1 cellular context compared by ENCODE assay signal in the genomic region with DNA sequence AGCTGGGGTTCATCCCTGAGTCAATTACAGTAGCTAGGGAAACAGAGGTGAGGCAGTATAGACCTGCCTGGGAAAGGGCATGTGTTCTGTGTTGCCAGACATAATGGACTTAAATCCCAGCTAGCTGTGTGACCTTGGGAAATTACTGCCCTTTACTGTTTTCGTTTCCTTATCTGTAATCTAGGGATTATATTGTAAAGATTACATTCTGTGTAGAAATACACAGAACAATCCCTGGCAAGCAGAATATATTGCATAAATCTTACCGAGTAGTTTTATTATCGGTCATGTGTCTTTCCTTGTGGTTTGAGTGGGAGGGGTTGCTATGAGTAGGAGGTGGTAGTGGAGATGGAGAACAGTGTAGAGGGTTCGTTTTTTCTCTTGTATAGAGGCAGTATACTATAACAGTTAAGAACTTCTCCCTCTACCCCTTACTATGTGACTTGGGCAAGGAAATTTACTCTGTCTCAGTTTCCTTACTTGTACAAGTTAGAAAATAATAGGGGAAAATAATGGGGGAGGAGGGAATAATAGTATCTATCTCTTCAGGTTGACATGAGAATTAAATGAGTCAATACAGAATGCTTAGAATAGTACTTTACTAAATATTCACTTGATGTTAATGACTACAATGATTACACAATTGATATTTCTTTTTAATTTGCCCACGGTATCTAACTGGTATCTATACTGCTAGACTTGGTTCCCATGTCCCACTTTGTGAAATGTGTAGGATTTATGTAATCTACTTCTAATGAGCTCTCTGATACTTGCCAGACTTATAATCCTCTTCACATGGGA.
TF ChIP-seq lines count a peak whose summit lies in the region.

No MANE protein-coding gene starts in this region.

TF ChIP-seq in GM12878, 131 proteins besides CTCF, POLR2A, EP300 and RAD21 (continued from another document):
- TF ChIP-seq, protein P1, sequence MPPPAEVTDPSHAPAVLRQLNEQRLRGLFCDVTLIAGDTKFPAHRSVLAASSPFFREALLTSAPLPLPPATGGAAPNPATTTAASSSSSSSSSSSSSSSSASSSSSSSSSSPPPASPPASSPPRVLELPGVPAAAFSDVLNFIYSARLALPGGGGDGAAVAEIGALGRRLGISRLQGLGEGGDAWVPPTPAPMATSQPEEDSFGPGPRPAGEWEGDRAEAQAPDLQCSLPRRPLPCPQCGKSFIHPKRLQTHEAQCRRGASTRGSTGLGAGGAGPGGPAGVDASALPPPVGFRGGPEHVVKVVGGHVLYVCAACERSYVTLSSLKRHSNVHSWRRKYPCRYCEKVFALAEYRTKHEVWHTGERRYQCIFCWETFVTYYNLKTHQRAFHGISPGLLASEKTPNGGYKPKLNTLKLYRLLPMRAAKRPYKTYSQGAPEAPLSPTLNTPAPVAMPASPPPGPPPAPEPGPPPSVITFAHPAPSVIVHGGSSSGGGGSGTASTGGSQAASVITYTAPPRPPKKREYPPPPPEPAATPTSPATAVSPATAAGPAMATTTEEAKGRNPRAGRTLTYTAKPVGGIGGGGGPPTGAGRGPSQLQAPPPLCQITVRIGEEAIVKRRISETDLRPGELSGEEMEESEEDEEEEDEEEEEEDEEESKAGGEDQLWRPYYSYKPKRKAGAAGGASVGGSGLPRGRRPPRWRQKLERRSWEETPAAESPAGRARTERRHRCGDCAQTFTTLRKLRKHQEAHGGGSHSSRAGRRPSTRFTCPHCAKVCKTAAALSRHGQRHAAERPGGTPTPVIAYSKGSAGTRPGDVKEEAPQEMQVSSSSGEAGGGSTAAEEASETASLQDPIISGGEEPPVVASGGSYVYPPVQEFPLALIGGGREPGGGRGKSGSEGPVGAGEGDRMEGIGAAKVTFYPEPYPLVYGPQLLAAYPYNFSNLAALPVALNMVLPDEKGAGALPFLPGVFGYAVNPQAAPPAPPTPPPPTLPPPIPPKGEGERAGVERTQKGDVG (CRISPR knock-in tag; IDR thresholded peaks at IDR 0.05): no peak
- TF ChIP-seq FOXM1 (IDR thresholded peaks at IDR 0.05; ENCODE audit: low read depth, low read length): peak; percentile 25; the same call in 1 of the 2 replicates
- peak; percentile 75 for TF ChIP-seq JUNB (IDR thresholded peaks at IDR 0.05)
- TF ChIP-seq HDAC6 (IDR thresholded peaks at IDR 0.05; ENCODE audit: unreplicated experiment): no peak
- no peak for TF ChIP-seq SRF (IDR thresholded peaks at IDR 0.05; ENCODE audit: low read depth in 2 of 2, low read length in 2 of 2)
- TF ChIP-seq RB1 (IDR thresholded peaks at IDR 0.05; ENCODE audit: borderline replicate concordance): no peak
- TF ChIP-seq STAT3 (IDR thresholded peaks at IDR 0.05; ENCODE audit: low read depth, low read length): no peak
- TF ChIP-seq NFXL1 (IDR thresholded peaks at IDR 0.05; ENCODE audit: borderline replicate concordance): no peak
- TF ChIP-seq NR2C2 (IDR thresholded peaks at IDR 0.05; ENCODE audit: borderline replicate concordance, control insufficient read depth, insufficient read length, low read depth): no peak
- TF ChIP-seq STAT1 (conservative IDR thresholded peaks at IDR 0.05): no peak
- TF ChIP-seq ZNF274 (IDR thresholded peaks at IDR 0.05; ENCODE audit: insufficient read depth, insufficient read length): no peak
- TF ChIP-seq EED (IDR thresholded peaks at IDR 0.05; ENCODE audit: low read depth): no peak
- TF ChIP-seq USF1 (IDR thresholded peaks at IDR 0.05; ENCODE audit: borderline replicate concordance, extremely low read length, insufficient read depth, low read depth, low read length): no peak
- TF ChIP-seq, protein P2, sequence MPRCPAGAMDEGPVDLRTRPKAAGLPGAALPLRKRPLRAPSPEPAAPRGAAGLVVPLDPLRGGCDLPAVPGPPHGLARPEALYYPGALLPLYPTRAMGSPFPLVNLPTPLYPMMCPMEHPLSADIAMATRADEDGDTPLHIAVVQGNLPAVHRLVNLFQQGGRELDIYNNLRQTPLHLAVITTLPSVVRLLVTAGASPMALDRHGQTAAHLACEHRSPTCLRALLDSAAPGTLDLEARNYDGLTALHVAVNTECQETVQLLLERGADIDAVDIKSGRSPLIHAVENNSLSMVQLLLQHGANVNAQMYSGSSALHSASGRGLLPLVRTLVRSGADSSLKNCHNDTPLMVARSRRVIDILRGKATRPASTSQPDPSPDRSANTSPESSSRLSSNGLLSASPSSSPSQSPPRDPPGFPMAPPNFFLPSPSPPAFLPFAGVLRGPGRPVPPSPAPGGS (IDR thresholded peaks at IDR 0.05; ENCODE audit: borderline replicate concordance, insufficient read depth, low read depth, low read length, poor library complexity, severe bottlenecking): no peak
- TF ChIP-seq YY1 (IDR thresholded peaks at IDR 0.05; ENCODE audit: low read depth, low read length): no peak
- peak in 1 of 2 experiments; percentile 5; a peak in 1 of 4 replicates for TF ChIP-seq BHLHE40 (IDR thresholded peaks at IDR 0.05; ENCODE audit: borderline replicate concordance in 1 of 2, low read depth in 2 of 2, low read length in 1 of 2)
- no peak for TF ChIP-seq RCOR1 (conservative IDR thresholded peaks at IDR 0.05; ENCODE audit: low read depth, low read length)
- TF ChIP-seq, protein P3, sequence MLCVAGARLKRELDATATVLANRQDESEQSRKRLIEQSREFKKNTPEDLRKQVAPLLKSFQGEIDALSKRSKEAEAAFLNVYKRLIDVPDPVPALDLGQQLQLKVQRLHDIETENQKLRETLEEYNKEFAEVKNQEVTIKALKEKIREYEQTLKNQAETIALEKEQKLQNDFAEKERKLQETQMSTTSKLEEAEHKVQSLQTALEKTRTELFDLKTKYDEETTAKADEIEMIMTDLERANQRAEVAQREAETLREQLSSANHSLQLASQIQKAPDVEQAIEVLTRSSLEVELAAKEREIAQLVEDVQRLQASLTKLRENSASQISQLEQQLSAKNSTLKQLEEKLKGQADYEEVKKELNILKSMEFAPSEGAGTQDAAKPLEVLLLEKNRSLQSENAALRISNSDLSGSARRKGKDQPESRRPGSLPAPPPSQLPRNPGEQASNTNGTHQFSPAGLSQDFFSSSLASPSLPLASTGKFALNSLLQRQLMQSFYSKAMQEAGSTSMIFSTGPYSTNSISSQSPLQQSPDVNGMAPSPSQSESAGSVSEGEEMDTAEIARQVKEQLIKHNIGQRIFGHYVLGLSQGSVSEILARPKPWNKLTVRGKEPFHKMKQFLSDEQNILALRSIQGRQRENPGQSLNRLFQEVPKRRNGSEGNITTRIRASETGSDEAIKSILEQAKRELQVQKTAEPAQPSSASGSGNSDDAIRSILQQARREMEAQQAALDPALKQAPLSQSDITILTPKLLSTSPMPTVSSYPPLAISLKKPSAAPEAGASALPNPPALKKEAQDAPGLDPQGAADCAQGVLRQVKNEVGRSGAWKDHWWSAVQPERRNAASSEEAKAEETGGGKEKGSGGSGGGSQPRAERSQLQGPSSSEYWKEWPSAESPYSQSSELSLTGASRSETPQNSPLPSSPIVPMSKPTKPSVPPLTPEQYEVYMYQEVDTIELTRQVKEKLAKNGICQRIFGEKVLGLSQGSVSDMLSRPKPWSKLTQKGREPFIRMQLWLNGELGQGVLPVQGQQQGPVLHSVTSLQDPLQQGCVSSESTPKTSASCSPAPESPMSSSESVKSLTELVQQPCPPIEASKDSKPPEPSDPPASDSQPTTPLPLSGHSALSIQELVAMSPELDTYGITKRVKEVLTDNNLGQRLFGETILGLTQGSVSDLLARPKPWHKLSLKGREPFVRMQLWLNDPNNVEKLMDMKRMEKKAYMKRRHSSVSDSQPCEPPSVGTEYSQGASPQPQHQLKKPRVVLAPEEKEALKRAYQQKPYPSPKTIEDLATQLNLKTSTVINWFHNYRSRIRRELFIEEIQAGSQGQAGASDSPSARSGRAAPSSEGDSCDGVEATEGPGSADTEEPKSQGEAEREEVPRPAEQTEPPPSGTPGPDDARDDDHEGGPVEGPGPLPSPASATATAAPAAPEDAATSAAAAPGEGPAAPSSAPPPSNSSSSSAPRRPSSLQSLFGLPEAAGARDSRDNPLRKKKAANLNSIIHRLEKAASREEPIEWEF (IDR thresholded peaks at IDR 0.05; ENCODE audit: insufficient replicate concordance, low read depth, low read length): no peak
- no peak for TF ChIP-seq KDM1A (IDR thresholded peaks at IDR 0.05; ENCODE audit: borderline replicate concordance)
- TF ChIP-seq CHD2 (IDR thresholded peaks at IDR 0.05; ENCODE audit: borderline replicate concordance, low read depth, low read length): no peak
- TF ChIP-seq SP1 (IDR thresholded peaks at IDR 0.05; ENCODE audit: low read depth, low read length): no peak
- peak in 1 of 2 experiments; percentile 79; a peak in 1 of 3 replicates for TF ChIP-seq EGR1 (IDR thresholded peaks at IDR 0.05; ENCODE audit: borderline replicate concordance in 1 of 2, low read depth in 2 of 2, low read length in 2 of 2)
- TF ChIP-seq GATAD2B (conservative IDR thresholded peaks at IDR 0.05; ENCODE audit: low read depth): no peak
- no peak for TF ChIP-seq IKZF2 (IDR thresholded peaks at IDR 0.05)
- TF ChIP-seq, protein P4, sequence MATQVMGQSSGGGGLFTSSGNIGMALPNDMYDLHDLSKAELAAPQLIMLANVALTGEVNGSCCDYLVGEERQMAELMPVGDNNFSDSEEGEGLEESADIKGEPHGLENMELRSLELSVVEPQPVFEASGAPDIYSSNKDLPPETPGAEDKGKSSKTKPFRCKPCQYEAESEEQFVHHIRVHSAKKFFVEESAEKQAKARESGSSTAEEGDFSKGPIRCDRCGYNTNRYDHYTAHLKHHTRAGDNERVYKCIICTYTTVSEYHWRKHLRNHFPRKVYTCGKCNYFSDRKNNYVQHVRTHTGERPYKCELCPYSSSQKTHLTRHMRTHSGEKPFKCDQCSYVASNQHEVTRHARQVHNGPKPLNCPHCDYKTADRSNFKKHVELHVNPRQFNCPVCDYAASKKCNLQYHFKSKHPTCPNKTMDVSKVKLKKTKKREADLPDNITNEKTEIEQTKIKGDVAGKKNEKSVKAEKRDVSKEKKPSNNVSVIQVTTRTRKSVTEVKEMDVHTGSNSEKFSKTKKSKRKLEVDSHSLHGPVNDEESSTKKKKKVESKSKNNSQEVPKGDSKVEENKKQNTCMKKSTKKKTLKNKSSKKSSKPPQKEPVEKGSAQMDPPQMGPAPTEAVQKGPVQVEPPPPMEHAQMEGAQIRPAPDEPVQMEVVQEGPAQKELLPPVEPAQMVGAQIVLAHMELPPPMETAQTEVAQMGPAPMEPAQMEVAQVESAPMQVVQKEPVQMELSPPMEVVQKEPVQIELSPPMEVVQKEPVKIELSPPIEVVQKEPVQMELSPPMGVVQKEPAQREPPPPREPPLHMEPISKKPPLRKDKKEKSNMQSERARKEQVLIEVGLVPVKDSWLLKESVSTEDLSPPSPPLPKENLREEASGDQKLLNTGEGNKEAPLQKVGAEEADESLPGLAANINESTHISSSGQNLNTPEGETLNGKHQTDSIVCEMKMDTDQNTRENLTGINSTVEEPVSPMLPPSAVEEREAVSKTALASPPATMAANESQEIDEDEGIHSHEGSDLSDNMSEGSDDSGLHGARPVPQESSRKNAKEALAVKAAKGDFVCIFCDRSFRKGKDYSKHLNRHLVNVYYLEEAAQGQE (IDR thresholded peaks at IDR 0.05; ENCODE audit: low read depth, low read length): no peak
- peak; percentile 76 for TF ChIP-seq CBFB (IDR thresholded peaks at IDR 0.05; ENCODE audit: low read depth)
- TF ChIP-seq POU2F2 (IDR thresholded peaks at IDR 0.05; ENCODE audit: borderline replicate concordance, low read depth, low read length): no peak
- TF ChIP-seq TCF3 (IDR thresholded peaks at IDR 0.05; ENCODE audit: borderline replicate concordance, insufficient read depth, low read depth, low read length): no peak
- TF ChIP-seq, protein P5, sequence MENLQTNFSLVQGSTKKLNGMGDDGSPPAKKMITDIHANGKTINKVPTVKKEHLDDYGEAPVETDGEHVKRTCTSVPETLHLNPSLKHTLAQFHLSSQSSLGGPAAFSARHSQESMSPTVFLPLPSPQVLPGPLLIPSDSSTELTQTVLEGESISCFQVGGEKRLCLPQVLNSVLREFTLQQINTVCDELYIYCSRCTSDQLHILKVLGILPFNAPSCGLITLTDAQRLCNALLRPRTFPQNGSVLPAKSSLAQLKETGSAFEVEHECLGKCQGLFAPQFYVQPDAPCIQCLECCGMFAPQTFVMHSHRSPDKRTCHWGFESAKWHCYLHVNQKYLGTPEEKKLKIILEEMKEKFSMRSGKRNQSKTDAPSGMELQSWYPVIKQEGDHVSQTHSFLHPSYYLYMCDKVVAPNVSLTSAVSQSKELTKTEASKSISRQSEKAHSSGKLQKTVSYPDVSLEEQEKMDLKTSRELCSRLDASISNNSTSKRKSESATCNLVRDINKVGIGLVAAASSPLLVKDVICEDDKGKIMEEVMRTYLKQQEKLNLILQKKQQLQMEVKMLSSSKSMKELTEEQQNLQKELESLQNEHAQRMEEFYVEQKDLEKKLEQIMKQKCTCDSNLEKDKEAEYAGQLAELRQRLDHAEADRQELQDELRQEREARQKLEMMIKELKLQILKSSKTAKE (IDR thresholded peaks at IDR 0.05; ENCODE audit: low read depth, poor library complexity, severe bottlenecking): no peak
- no peak for TF ChIP-seq HDAC2 (IDR thresholded peaks at IDR 0.05)
- TF ChIP-seq SMC3 (IDR thresholded peaks at IDR 0.05; ENCODE audit: borderline replicate concordance, low read length): no peak
- TF ChIP-seq FOXK2 (IDR thresholded peaks at IDR 0.05): no peak
- no peak for TF ChIP-seq RFX5 (IDR thresholded peaks at IDR 0.05; ENCODE audit: low read depth, low read length)
- no peak for TF ChIP-seq TARDBP (IDR thresholded peaks at IDR 0.05; ENCODE audit: borderline replicate concordance)
